ENCODE assay signal across 8 cellular contexts in the genomic region with DNA sequence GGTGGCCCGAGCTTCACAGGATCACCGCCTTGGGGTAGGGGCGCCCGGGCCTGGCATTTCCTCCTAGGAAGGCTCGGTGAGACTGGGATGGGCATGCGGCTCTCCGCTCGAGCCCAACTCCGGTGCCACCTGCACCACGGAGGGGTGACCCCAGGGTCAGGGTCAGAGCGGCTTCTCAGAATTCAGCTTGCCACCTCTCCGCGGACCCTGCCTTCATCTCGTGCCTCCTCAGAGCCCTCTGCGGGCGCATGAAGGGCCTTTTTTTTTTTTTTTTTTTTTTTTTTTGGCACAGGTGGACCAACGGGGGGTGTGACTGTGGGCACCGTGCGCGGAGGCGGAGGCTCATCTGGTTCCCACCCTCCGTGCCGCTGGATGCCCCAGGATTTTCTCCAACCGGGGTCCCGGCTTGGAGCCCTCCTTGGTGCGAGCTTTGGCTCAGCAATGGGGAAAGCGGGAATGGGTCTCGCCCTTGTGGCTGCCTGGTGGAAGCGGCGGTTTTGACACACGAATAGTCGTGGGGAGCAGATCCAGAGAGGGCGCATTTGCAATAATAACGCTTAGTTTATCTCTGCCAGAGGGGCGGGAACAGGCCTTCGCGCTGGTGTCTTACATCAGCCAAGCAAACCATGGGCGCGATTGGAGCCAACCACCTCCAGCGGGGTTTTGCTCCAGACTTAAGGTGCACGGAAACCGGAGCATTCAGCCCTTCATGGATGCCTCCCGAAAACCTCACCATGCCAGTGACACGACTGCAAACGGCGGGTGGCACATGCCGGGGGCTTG. TPM values are rescaled to one million over a fixed set of nuclear protein-coding genes. Genes with fewer than 3 reads are reported as not detected.
A peak's percentile ranks its signal among the peaks of the same experiment; 100 is the strongest.
DNase-seq lines count a peak whose midpoint lies in the region; ATAC-seq and TF ChIP-seq lines count a peak whose summit lies in the region.

No MANE protein-coding gene starts in this region.

- H2BK12ac ChIP-seq in mesenchymal stem cell (ENCODE audit: low read length in 2 of 2), result peak overlapping the region; percentile 79 to 95

- H3K4me1 Mint-ChIP-seq in endodermal cell, result peaks cover 13% of the 10 kb centered on the region

- DNase-seq in AML-193 (lab: John Stamatoyannopoulos, UW), result peak; percentile 71 to 75
- no peak for DNase-seq in HEK293T (ENCODE audit: extremely low spot score)
- DNase-seq in Panc1 (ENCODE audit: low read depth, low spot score), result no peak
- DNase-seq in endodermal cell, result peak; percentile 87
- DNase-seq in mesenchymal stem cell, result peak; percentile 95
- peak; percentile 73 for DNase-seq in transverse colon
- DNase-seq in ecto neural progenitor cell (ENCODE audit: low spot score), result no peak

- H2AFZ ChIP-seq in mesenchymal stem cell (ENCODE audit: low read depth, low read length), result no peak overlapping the region

- H3K27me3 ChIP-seq in Panc1 (ENCODE audit: control insufficient read depth, insufficient read depth, low read length) (no peaks in the 10 kb centered on the region), endodermal cell (ENCODE audit: control insufficient read depth, insufficient read depth, low read length, poor library complexity, severe bottlenecking) (no peaks in the 10 kb centered on the region), mesenchymal stem cell (ENCODE audit: control insufficient read depth in 1 of 2, insufficient read depth in 1 of 2, low read length in 2 of 2) (no peaks in the 10 kb centered on the region), transverse colon (no peaks in the 10 kb centered on the region)

- peak overlapping the region; percentile 99 for H3K27ac ChIP-seq in Panc1 (ENCODE audit: low read length)
- peak overlapping the region; percentile 99 for H3K27ac ChIP-seq in endodermal cell (ENCODE audit: low read depth, low read length)
- peak overlapping the region; percentile 96 for H3K27ac ChIP-seq in mesenchymal stem cell (ENCODE audit: low read length, poor library complexity, severe bottlenecking)
- peak overlapping the region; percentile 96 to 100 (median 98) for H3K27ac ChIP-seq in transverse colon

- peak overlapping the region; percentile 94 for H3K4ac ChIP-seq in mesenchymal stem cell (ENCODE audit: low read depth in 1 of 2, low read length in 2 of 2)

- H3K79me1 ChIP-seq in mesenchymal stem cell (replicated peaks; ENCODE audit: low read length, poor library complexity, severe bottlenecking), result peaks cover 21% of the 10 kb centered on the region

- intact Hi-C loops in Panc1 (cut with micrococcal nuclease; ENCODE audit: unreplicated experiment) (no loop called here), transverse colon (cut with DNase I; ENCODE audit: low total_unique reads) (no loop called here)

- peak overlapping the region; percentile 96 for H3K4me3 Mint-ChIP-seq in endodermal cell

- no peak for TF ChIP-seq EP300 in transverse colon (IDR thresholded peaks at IDR 0.05; ENCODE audit: low read depth)

- BruUV-seq in Panc1 (replicated peaks; lab: Mats Ljungman, UMichigan), result TSS peak; percentile 56

- WGBS in endodermal cell (ENCODE audit: insufficient coverage in 1 of 2, insufficient read length in 1 of 2), 2 experiments, result 5 to 9% methylated on average over 17 to 47 of the region's 47 CpGs
- 3% methylated on average over 44 of the region's 47 CpGs for WGBS in mesenchymal stem cell
- WGBS in transverse colon (ENCODE audit: low coverage in 1 of 2), 2 donors, result 3% methylated on average over 47 of the region's 47 CpGs; no CpG with 5 or more reads in 1 of the 2 donors

- POLR2A ChIA-PET in HEK293T (lab: Yijun Ruan, JAX), result interaction anchor here (0.8 to 1.2 kb wide), 5 partner anchors 19 to 55 kb away, joined by 3 to 4 read pairs (median 3); no protein-coding TSS in a partner anchor
- POLR2A ChIA-PET in Panc1 (lab: Charles Lee), result no interaction called here

- H2BK5ac ChIP-seq in mesenchymal stem cell (ENCODE audit: low read depth, low read length, poor library complexity, severe bottlenecking), result peak overlapping the region; percentile 33

- no peak for TF ChIP-seq CTCF in Panc1 (IDR thresholded peaks at IDR 0.05)
- TF ChIP-seq CTCF in endodermal cell (conservative IDR thresholded peaks at IDR 0.05), result no peak
- peak in 2 of 5 experiments; percentile 7 to 17 for TF ChIP-seq CTCF in transverse colon (IDR thresholded peaks at IDR 0.05)

- H3K18ac ChIP-seq in mesenchymal stem cell (ENCODE audit: low read depth in 1 of 2, low read length in 2 of 2), result peak overlapping the region; percentile 93 to 98

- H3K14ac ChIP-seq in mesenchymal stem cell (ENCODE audit: low read length in 2 of 2), result peak overlapping the region in 1 of 2 experiments; percentile 87

- H3K9ac ChIP-seq in endodermal cell (ENCODE audit: extremely low read depth, low read length, poor library complexity, severe bottlenecking) (peak overlapping the region; percentile 100), mesenchymal stem cell (ENCODE audit: low read length) (peak overlapping the region; percentile 100)

- H3K36me3 ChIP-seq in Panc1 (ENCODE audit: control insufficient read depth, insufficient read depth, low read length) (peaks cover 2% of the 10 kb centered on the region; the same call in 1 of the 2 replicates), endodermal cell (ENCODE audit: control insufficient read depth, insufficient read depth, low read length) (peaks cover 13% of the 10 kb centered on the region), mesenchymal stem cell (ENCODE audit: control insufficient read depth in 1 of 2, insufficient read depth in 2 of 2, low read depth in 1 of 2, low read length in 2 of 2) (peaks cover 9 to 14% of the 10 kb centered on the region in 2 experiments), transverse colon (no peaks in the 10 kb centered on the region)

- in situ Hi-C loops in Panc1 (cut with HindIII; ENCODE audit: low pct_unique_long_range_greater_than_20kb, low sequenced_read_pairs), result no loop called here
- in situ Hi-C loops in transverse colon (cut with MboI; ENCODE audit: low pct_ligation_motif_present in 1 of 4, low pct_unique_long_range_greater_than_20kb in 1 of 4, low sequenced_read_pairs in 3 of 4), result no loop called here

- TF ChIP-seq POLR2A in transverse colon (IDR thresholded peaks at IDR 0.05), result no peak

- H3K27ac Mint-ChIP-seq in endodermal cell, result peak overlapping the region; percentile 93

- CTCF ChIA-PET in HEK293T (lab: Yijun Ruan, JAX) (interaction anchor here (0.7 kb wide), 1 partner anchor 19 kb away, joined by 4 read pairs; no protein-coding TSS in a partner anchor), Panc1 (lab: Charles Lee) (no interaction called here)

- peak overlapping the region; percentile 93 for H2AK5ac ChIP-seq in mesenchymal stem cell (ENCODE audit: low read length, severe bottlenecking)

- peak overlapping the region; percentile 75 to 82 for H3K23ac ChIP-seq in mesenchymal stem cell (ENCODE audit: low read length in 2 of 2)

- peaks cover 11% of the 10 kb centered on the region for H3K9me3 Mint-ChIP-seq in endodermal cell

- peaks cover 16% of the 10 kb centered on the region for H3K36me3 Mint-ChIP-seq in endodermal cell (ENCODE audit: low read depth)

- H3K4me3 ChIP-seq in Panc1 (ENCODE audit: low read depth in 2 of 2, low read length in 2 of 2) (peak overlapping the region; percentile 89 to 98), endodermal cell (ENCODE audit: low read length) (peak overlapping the region; percentile 99), mesenchymal stem cell (ENCODE audit: insufficient read depth in 1 of 2, low read depth in 1 of 2, low read length in 2 of 2) (peak overlapping the region; percentile 59 to 91), transverse colon (peak overlapping the region; percentile 76 to 99 (median 84))

- peaks cover 18% of the 10 kb centered on the region for H3K27me3 Mint-ChIP-seq in endodermal cell (ENCODE audit: insufficient read depth)

- peak overlapping the region; percentile 95 for H2BK15ac ChIP-seq in mesenchymal stem cell (ENCODE audit: low read depth, poor library complexity, severe bottlenecking)

- ATAC-seq in Panc1 (no peak), HG03039 (IDR thresholded peaks at IDR 0.05; ENCODE audit: unreplicated experiment) (no peak)

- H3K4me1 ChIP-seq in Panc1 (ENCODE audit: control insufficient read depth, insufficient read depth, low read length) (peaks cover 8% of the 10 kb centered on the region), endodermal cell (ENCODE audit: control insufficient read depth, insufficient read depth, low read length) (no peaks in the 10 kb centered on the region), mesenchymal stem cell (ENCODE audit: control insufficient read depth, insufficient read depth, low read depth, low read length) (peaks cover 31% of the 10 kb centered on the region), transverse colon (peaks cover 10 to 30% (median 26%) of the 10 kb centered on the region in 4 donors)

- H3K4me2 ChIP-seq in mesenchymal stem cell (ENCODE audit: low read length, poor library complexity, severe bottlenecking), result peak overlapping the region; percentile 95

- H3K9me3 ChIP-seq in Panc1 (ENCODE audit: control insufficient read depth, insufficient read depth, low read depth, low read length), result peaks cover 4% of the 10 kb centered on the region; the same call in 1 of the 2 replicates
- peaks cover 12% of the 10 kb centered on the region for H3K9me3 ChIP-seq in endodermal cell (ENCODE audit: control insufficient read depth, low read length)
- peaks cover 6% of the 10 kb centered on the region for H3K9me3 ChIP-seq in mesenchymal stem cell (ENCODE audit: control insufficient read depth, low read length)
- no peaks in the 10 kb centered on the region for H3K9me3 ChIP-seq in transverse colon

- H4K91ac ChIP-seq in mesenchymal stem cell (ENCODE audit: low read length), result peak overlapping the region; percentile 98

- H4K8ac ChIP-seq in mesenchymal stem cell (ENCODE audit: low read length), result peak overlapping the region; percentile 92

- peak overlapping the region; percentile 82 for H2BK120ac ChIP-seq in mesenchymal stem cell (ENCODE audit: low read depth, low read length)

TF ChIP-seq in HEK293T, 16 proteins besides CTCF, POLR2A, EP300 and RAD21:
- TF ChIP-seq HDGF (IDR thresholded peaks at IDR 0.05; ENCODE audit: borderline replicate concordance), result no peak
- TF ChIP-seq ZNF384 (IDR thresholded peaks at IDR 0.05), result peak; percentile 84
- TF ChIP-seq FOXK2 (IDR thresholded peaks at IDR 0.05), result no peak
- peak; percentile 55; the same call in 1 of the 2 replicates for TF ChIP-seq L3MBTL2 (conservative IDR thresholded peaks at IDR 0.05)
- no peak for TF ChIP-seq SUZ12 (IDR thresholded peaks at IDR 0.05)
- TF ChIP-seq LEF1 (IDR thresholded peaks at IDR 0.05; ENCODE audit: borderline replicate concordance), result no peak
- TF ChIP-seq NFRKB (IDR thresholded peaks at IDR 0.05), result no peak
- no peak for TF ChIP-seq ELF4 (IDR thresholded peaks at IDR 0.05)
- TF ChIP-seq FOXA1 (IDR thresholded peaks at IDR 0.05), result no peak
TF ChIP-seq in HEK293T: peak in this region for 2.

RNA-seq across cellular contexts. Expression of a gene that starts 5.0 kb away (rescaled TPM):
- total RNA-seq in Panc1 (2021; ENCODE audit: unreplicated experiment) (148 TPM), endodermal cell (100 to 1,000 TPM; 103 to 136 TPM), transverse colon (100 to 1,000 TPM in 3 of 4 donors, 10 to 100 TPM in 1; 91.2 to 430 (median 175) TPM)
- polyA plus RNA-seq in Panc1 (2012; ENCODE audit: insufficient read length), result 171 TPM
- 48.8 TPM for polyA plus RNA-seq in endodermal cell (2013, experiment 1 of 2)
- polyA plus RNA-seq in endodermal cell (2013, experiment 2 of 2), result 55.8 TPM
- 45.5 TPM for polyA plus RNA-seq in mesenchymal stem cell (2013, experiment 1 of 2)
- 39.8 TPM for polyA plus RNA-seq in mesenchymal stem cell (2013, experiment 2 of 2)

Comparison
In these comparisons a context has a peak if more than half of its experiments do, and no peak if none do; other contexts are left out.
1. DNase-seq: peak in AML-193 (2 of 2), endodermal cell (single experiment), mesenchymal stem cell (single experiment) and transverse colon (single experiment); none in HEK293T (single experiment), Panc1 (single experiment) and ecto neural progenitor cell (single experiment).
2. Peak in every context shown above with its lines, with median percentiles within 50 percentile points of each other: H3K27ac ChIP-seq and H3K4me3 ChIP-seq.